In genomic region chr16:81444448-81445121, GRCh38 we compare ENCODE assay signal across 8 cellular contexts. TPM values are rescaled to one million over a fixed set of nuclear protein-coding genes. Genes with fewer than 3 reads are reported as not detected.
DNase-seq lines count a peak whose midpoint lies in the region; ATAC-seq, FAIRE-seq and TF ChIP-seq lines count a peak whose summit lies in the region.

TSS of gene CMIP (plus strand) at chr16:81444808.

- H3K27me3 ChIP-seq in pancreas (no peaks in the 10 kb centered on the region), thyroid gland (no peaks in the 10 kb centered on the region)

- WGBS in pancreas, 2 donors, result 0 to 1% methylated on average over 16 to 114 of the region's 114 CpGs
- no CpG with 5 or more reads among the region's 114 CpGs for WGBS in thyroid gland, 2 donors

- FAIRE-seq in pancreas (lab: Jason Lieb, UNC), result no peak

- H3K36me3 ChIP-seq in pancreas (no peaks in the 10 kb centered on the region), thyroid gland (no peaks in the 10 kb centered on the region)

- H3K27ac ChIP-seq in pancreas (peak within 1 kb of the TSS; percentile 58 to 88 (median 79)), thyroid gland (peak within 1 kb of the TSS; percentile 78 to 89 (median 85))

- peak within 1 kb of the TSS; percentile 75 for H3K4me3 ChIP-seq in Jurkat, Clone E6-1 (ENCODE audit: low read length)
- H3K4me3 ChIP-seq in pancreas (peak within 1 kb of the TSS; percentile 69 to 82 (median 76)), thyroid gland (replicated peaks in 1 of 3) (peak within 1 kb of the TSS; percentile 38 to 69 (median 42))

- H3K4me1 ChIP-seq in pancreas, result peaks cover 12 to 23% (median 23%) of the 10 kb centered on the region in 3 donors
- peaks cover 41 to 42% of the 10 kb centered on the region in 2 donors for H3K4me1 ChIP-seq in thyroid gland

- H3K9me3 ChIP-seq in pancreas (no peaks in the 10 kb centered on the region), thyroid gland (no peaks in the 10 kb centered on the region)

- TF ChIP-seq CTCF in pancreas (IDR thresholded peaks at IDR 0.05) (no peak), thyroid gland (IDR thresholded peaks at IDR 0.05) (no peak)

- TF ChIP-seq POLR2A in thyroid gland (IDR thresholded peaks at IDR 0.05), result peak in 1 of 2 donors; percentile 65

- ATAC-seq in GM21529 (IDR thresholded peaks at IDR 0.05; ENCODE audit: unreplicated experiment), result peak; percentile 77
- ATAC-seq in Right ventricle myocardium inferior, result peak; percentile 87
- ATAC-seq in pancreas, result peak; percentile 62 to 80 (median 68)

- intact Hi-C loops in Right ventricle myocardium inferior (cut with DNase I), result loop anchor here (2.0 kb wide), 1 partner anchor 48 kb away; no protein-coding TSS in a partner anchor
- intact Hi-C loops in pancreas (cut with DNase I), result no loop called here
- intact Hi-C loops in thyroid gland (cut with DNase I), result loop anchor here (5.0 kb wide), 1 partner anchor 98 kb away; no protein-coding TSS in a partner anchor

- peak; percentile 85 for DNase-seq in EH (ENCODE audit: low read depth)
- DNase-seq in Jurkat, Clone E6-1 (ENCODE audit: low read depth, low spot score), result no peak
- DNase-seq in SW480 (ENCODE audit: low spot score), result peak; percentile 74
- peak; percentile 47 for DNase-seq in activated naive CD8-positive, alpha-beta T cell treated with anti-CD3 and anti-CD28 coated beads, Interleukin-2, amount 50 U/mL, for 16 hours (ENCODE audit: low read depth, low spot score)
- DNase-seq in Right ventricle myocardium inferior (ENCODE audit: missing footprints), result peak; percentile 95
- peak; percentile 83 to 94 (median 89) for DNase-seq in pancreas
- DNase-seq in thyroid gland, result peak; percentile 82 to 84

RNA-seq across cellular contexts. Expression of gene CMIP, which starts in this region (rescaled TPM):
- 41.2 TPM for polyA plus RNA-seq in Jurkat, Clone E6-1 (2012; ENCODE audit: insufficient read depth, insufficient read length)
- total RNA-seq in Right ventricle myocardium inferior (10.5 TPM), pancreas (10 to 100 TPM; 17.7 to 37.0 (median 23.1) TPM), thyroid gland (10 to 100 TPM; 15.5 to 65.9 (median 20.2) TPM)
- 10 to 100 TPM in 1 of 2 donors, 1 to 10 TPM in 1; 9.7 to 20.2 TPM for polyA plus RNA-seq in pancreas

Comparison
In these comparisons a context has a peak if more than half of its experiments do, and no peak if none do; other contexts are left out.
1. intact Hi-C loops: an anchor here in Right ventricle myocardium inferior (2.0 kb wide) and thyroid gland (5.0 kb wide); none called in pancreas.